ENCODE assay signal across 25 cellular contexts in the genomic region with DNA sequence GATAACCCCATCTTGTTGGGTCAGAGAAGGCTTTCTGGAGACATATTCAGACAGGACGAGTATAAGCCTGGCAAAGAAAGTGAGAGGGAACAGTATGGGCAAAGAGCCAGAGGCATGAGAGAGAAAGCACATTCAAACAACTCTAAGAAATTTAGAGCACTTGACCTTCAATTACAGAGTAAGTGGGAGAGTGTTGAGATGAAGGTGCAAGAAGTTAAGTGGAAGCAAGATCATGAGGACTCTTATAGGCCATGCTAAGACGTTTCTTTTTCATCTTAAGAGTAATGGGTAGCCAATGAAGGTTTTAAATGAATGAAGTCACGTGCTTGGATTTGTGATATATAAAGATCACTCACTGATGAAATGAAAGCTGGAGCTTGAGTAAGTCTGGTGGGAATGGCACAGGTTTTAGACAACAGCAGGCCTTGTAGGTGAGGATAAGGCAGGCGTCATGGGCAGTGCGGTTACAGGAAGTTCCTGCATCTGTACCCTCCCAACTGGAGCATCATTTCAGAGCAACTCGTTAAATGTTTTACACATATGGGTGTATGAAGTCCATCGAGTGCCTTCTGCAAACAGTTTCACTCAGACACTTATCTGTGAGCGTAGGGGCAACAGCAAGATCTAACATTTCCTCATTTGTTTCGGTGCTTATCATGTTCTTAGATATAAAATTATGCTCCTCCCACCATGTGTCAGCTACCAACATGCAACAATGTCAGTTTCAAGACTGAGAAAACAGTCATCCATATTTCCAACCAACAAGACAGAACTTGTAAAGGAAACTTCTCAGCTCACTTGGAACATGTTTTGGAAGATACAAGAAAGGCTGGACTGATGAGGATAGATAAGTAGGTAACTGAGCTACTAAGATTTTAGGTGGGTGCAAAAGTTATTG.
A peak's percentile ranks its signal among the peaks of the same experiment; 100 is the strongest.
DNase-seq lines count a peak whose midpoint lies in the region; ATAC-seq and TF ChIP-seq lines count a peak whose summit lies in the region.
"Had no signal": no experiment of that assay in that cellular context is flagged by ENCODE, and none has a peak within 500 bp of the region (broad histone marks: within the 10 kb centered on the region; RNA-seq: fewer than 3 reads in every experiment).

No MANE protein-coding gene starts in this region.

- peak; percentile 55 for ATAC-seq in stimulated activated naive CD8-positive, alpha-beta T cell treated with anti-CD3 and anti-CD28 coated beads, Interleukin-15, Interleukin-2, amounts not matched to agents 100 U/mL and 50 U/mL, for 24 hours
- ATAC-seq in stimulated activated naive CD8-positive, alpha-beta T cell treated with anti-CD3 and anti-CD28 coated beads, Interleukin-15, amount 100 ng/mL, for 72 hours, result no peak
- ATAC-seq in lower lobe of right lung (peak; percentile 77 to 85), T-helper 17 cell (no peak), HG02610 (IDR thresholded peaks at IDR 0.05; ENCODE audit: unreplicated experiment) (no peak)
- ATAC-seq: activated T-helper 17 cell treated with anti-CD3 and anti-CD28 coated beads, Interleukin-2, amount 50 U/mL, for 72 hours; naive thymus-derived CD8-positive, alpha-beta T cell had no signal

- H3K36me3 Mint-ChIP-seq in activated T-helper 1 cell treated with anti-CD3 and anti-CD28 coated beads, Interleukin-12 subunit alpha, Interleukin-12 subunit beta, Interleukin-2, Interleukin-4 antibody, amounts not matched to agents 30 ng/mL and 10 ng/mL and 1 ng/mL, durations not matched to agents 14 hours and 24 hours and 36 hours (ENCODE audit: low read depth), result peaks cover 33% of the 10 kb centered on the region
- H3K36me3 Mint-ChIP-seq in T-helper 17 cell (ENCODE audit: low read depth), result no peaks in the 10 kb centered on the region
- H3K36me3 Mint-ChIP-seq: stimulated activated memory B cell treated with anti-CD40 and anti-IgM and Interleukin-4, amounts not matched to agents 10 μg/mL and 1 μg/mL and 100 μg/mL, for 72 hours had no signal

- TF ChIP-seq CTCF in lower lobe of right lung (IDR thresholded peaks at IDR 0.05), result no peak

- no peaks in the 10 kb centered on the region for H3K27me3 ChIP-seq in lower lobe of right lung (ENCODE audit: low read depth)
- H3K27me3 ChIP-seq: tibial artery had no signal

- no peak overlapping the region for H3K27ac ChIP-seq in lower lobe of right lung
- H3K27ac ChIP-seq: coronary artery, parathyroid adenoma, tibial artery had no signal

- H3K9me3 Mint-ChIP-seq in stimulated activated naive CD8-positive, alpha-beta T cell treated with anti-CD3 and anti-CD28 coated beads, Interleukin-15, amount 100 ng/mL, for 72 hours, result no peaks in the 10 kb centered on the region
- no peaks in the 10 kb centered on the region for H3K9me3 Mint-ChIP-seq in activated T-helper 1 cell treated with anti-CD3 and anti-CD28 coated beads, Interleukin-12 subunit alpha, Interleukin-12 subunit beta, Interleukin-2, Interleukin-4 antibody, amounts not matched to agents 30 ng/mL and 10 ng/mL and 1 ng/mL, durations not matched to agents 14 hours and 24 hours and 36 hours
- H3K9me3 Mint-ChIP-seq: activated B cell treated with CpG ODN at 0.5 μM for 24 hours; activated naive CD8-positive, alpha-beta T cell treated with anti-CD3 and anti-CD28 coated beads, Interleukin-2, amount 10 ng/mL, durations not matched to agents 7 days and 5 days; activated T-helper 17 cell treated with anti-CD3 and anti-CD28 coated beads, Interleukin-2, amount 50 U/mL, for 72 hours; CD4-positive, alpha-beta memory T cell; naive thymus-derived CD8-positive, alpha-beta T cell had no signal

- no peak for DNase-seq in stimulated activated naive CD8-positive, alpha-beta T cell treated with anti-CD3 and anti-CD28 coated beads, Interleukin-15, Interleukin-2, amounts not matched to agents 100 U/mL and 50 U/mL, for 24 hours
- DNase-seq in stimulated activated naive CD8-positive, alpha-beta T cell treated with anti-CD3 and anti-CD28 coated beads, Interleukin-15, amount 100 ng/mL, for 72 hours, result no peak
- no peak for DNase-seq in activated T-helper 1 cell treated with anti-CD3 and anti-CD28 coated beads, Interleukin-12 subunit alpha, Interleukin-12 subunit beta, Interleukin-2, Interleukin-4 antibody, amounts not matched to agents 30 ng/mL and 10 ng/mL and 1 ng/mL, durations not matched to agents 14 hours and 24 hours and 36 hours (ENCODE audit: low spot score)
- DNase-seq in lower lobe of right lung, result no peak
- no peak for DNase-seq in T-helper 17 cell
- DNase-seq in DMS 273 treated with DMSO at 0.1 percent for 48 hours (lab: John Stamatoyannopoulos, UW), result no peak
- no peak for DNase-seq in stimulated activated CD4-positive, alpha-beta T cell treated with anti-CD3 and anti-CD28 coated beads, Interleukin-12 subunit alpha, Interleukin-12 subunit beta, amount 100 ng/mL, for 4 hours
- DNase-seq: activated B cell treated with CpG ODN at 0.5 μM for 24 hours; activated CD8-positive, alpha-beta memory T cell treated with anti-CD3 and anti-CD28 coated beads for 24 hours; activated naive CD8-positive, alpha-beta T cell treated with anti-CD3 and anti-CD28 coated beads, Interleukin-2, amount 10 ng/mL, durations not matched to agents 7 days and 5 days; CD4-positive, alpha-beta memory T cell; DMS153; naive thymus-derived CD8-positive, alpha-beta T cell; NCI-H187 treated with DMSO at 0.1 percent for 48 hours; NCI-H226; NCI-H82; SHP77; stimulated activated CD4-positive, alpha-beta T cell treated with anti-CD3 and anti-CD28 coated beads, Interleukin-1b, Interleukin-23, amount 100 ng/mL, for 48 hours; tibial artery had no signal

- no peak overlapping the region for H3K4me3 Mint-ChIP-seq in stimulated activated naive CD8-positive, alpha-beta T cell treated with anti-CD3 and anti-CD28 coated beads, Interleukin-15, amount 100 ng/mL, for 72 hours
- no peak overlapping the region for H3K4me3 Mint-ChIP-seq in activated T-helper 1 cell treated with anti-CD3 and anti-CD28 coated beads, Interleukin-12 subunit alpha, Interleukin-12 subunit beta, Interleukin-2, Interleukin-4 antibody, amounts not matched to agents 30 ng/mL and 10 ng/mL and 1 ng/mL, durations not matched to agents 14 hours and 24 hours and 36 hours
- no peak overlapping the region for H3K4me3 Mint-ChIP-seq in T-helper 17 cell
- H3K4me3 Mint-ChIP-seq: activated B cell treated with CpG ODN at 0.5 μM for 24 hours; activated naive CD8-positive, alpha-beta T cell treated with anti-CD3 and anti-CD28 coated beads, Interleukin-2, amount 10 ng/mL, durations not matched to agents 7 days and 5 days; activated T-helper 17 cell treated with anti-CD3 and anti-CD28 coated beads, Interleukin-2, amount 50 U/mL, for 72 hours; brain; CD4-positive, alpha-beta memory T cell; naive thymus-derived CD8-positive, alpha-beta T cell; stimulated activated memory B cell treated with anti-CD40 and anti-IgM and Interleukin-4, amounts not matched to agents 10 μg/mL and 1 μg/mL and 100 μg/mL, for 72 hours had no signal

- H3K4me3 ChIP-seq in lower lobe of right lung, result no peak overlapping the region
- H3K4me3 ChIP-seq: coronary artery, tibial artery had no signal

- no peaks in the 10 kb centered on the region for H3K4me1 Mint-ChIP-seq in stimulated activated naive CD8-positive, alpha-beta T cell treated with anti-CD3 and anti-CD28 coated beads, Interleukin-15, amount 100 ng/mL, for 72 hours
- peaks cover 25% of the 10 kb centered on the region for H3K4me1 Mint-ChIP-seq in activated T-helper 1 cell treated with anti-CD3 and anti-CD28 coated beads, Interleukin-12 subunit alpha, Interleukin-12 subunit beta, Interleukin-2, Interleukin-4 antibody, amounts not matched to agents 30 ng/mL and 10 ng/mL and 1 ng/mL, durations not matched to agents 14 hours and 24 hours and 36 hours (ENCODE audit: low read depth)
- H3K4me1 Mint-ChIP-seq in T-helper 17 cell, result peaks cover under 1% of the 10 kb centered on the region
- H3K4me1 Mint-ChIP-seq: activated B cell treated with CpG ODN at 0.5 μM for 24 hours; activated T-helper 17 cell treated with anti-CD3 and anti-CD28 coated beads, Interleukin-2, amount 50 U/mL, for 72 hours; stimulated activated memory B cell treated with anti-CD40 and anti-IgM and Interleukin-4, amounts not matched to agents 10 μg/mL and 1 μg/mL and 100 μg/mL, for 72 hours had no signal

- no peak overlapping the region for H3K27ac Mint-ChIP-seq in stimulated activated naive CD8-positive, alpha-beta T cell treated with anti-CD3 and anti-CD28 coated beads, Interleukin-15, amount 100 ng/mL, for 72 hours
- H3K27ac Mint-ChIP-seq in activated T-helper 1 cell treated with anti-CD3 and anti-CD28 coated beads, Interleukin-12 subunit alpha, Interleukin-12 subunit beta, Interleukin-2, Interleukin-4 antibody, amounts not matched to agents 30 ng/mL and 10 ng/mL and 1 ng/mL, durations not matched to agents 14 hours and 24 hours and 36 hours, result peak overlapping the region; percentile 30
- no peak overlapping the region for H3K27ac Mint-ChIP-seq in T-helper 17 cell
- H3K27ac Mint-ChIP-seq: activated B cell treated with CpG ODN at 0.5 μM for 24 hours; activated naive CD8-positive, alpha-beta T cell treated with anti-CD3 and anti-CD28 coated beads, Interleukin-2, amount 10 ng/mL, durations not matched to agents 7 days and 5 days; activated T-helper 17 cell treated with anti-CD3 and anti-CD28 coated beads, Interleukin-2, amount 50 U/mL, for 72 hours; naive thymus-derived CD8-positive, alpha-beta T cell; stimulated activated memory B cell treated with anti-CD40 and anti-IgM and Interleukin-4, amounts not matched to agents 10 μg/mL and 1 μg/mL and 100 μg/mL, for 72 hours had no signal

- no peaks in the 10 kb centered on the region for H3K36me3 ChIP-seq in lower lobe of right lung
- H3K36me3 ChIP-seq: tibial artery had no signal

- no peaks in the 10 kb centered on the region for H3K4me1 ChIP-seq in lower lobe of right lung
- H3K4me1 ChIP-seq: parathyroid adenoma, tibial artery had no signal

- intact Hi-C loops in activated T-helper 1 cell treated with anti-CD3 and anti-CD28 coated beads, Interleukin-12 subunit alpha, Interleukin-12 subunit beta, Interleukin-2, Interleukin-4 antibody, amounts not matched to agents 30 ng/mL and 10 ng/mL and 1 ng/mL, durations not matched to agents 14 hours and 24 hours and 36 hours (cut with micrococcal nuclease), result loop anchor here (2.0 to 5.0 kb wide), 3 partner anchors 39 to 70 kb away; no protein-coding TSS in a partner anchor
- intact Hi-C loops in lower lobe of right lung (cut with DNase I), result no loop called here

- no peaks in the 10 kb centered on the region for H3K27me3 Mint-ChIP-seq in stimulated activated naive CD8-positive, alpha-beta T cell treated with anti-CD3 and anti-CD28 coated beads, Interleukin-15, amount 100 ng/mL, for 72 hours
- H3K27me3 Mint-ChIP-seq in activated T-helper 1 cell treated with anti-CD3 and anti-CD28 coated beads, Interleukin-12 subunit alpha, Interleukin-12 subunit beta, Interleukin-2, Interleukin-4 antibody, amounts not matched to agents 30 ng/mL and 10 ng/mL and 1 ng/mL, durations not matched to agents 14 hours and 24 hours and 36 hours (ENCODE audit: insufficient read depth), result no peaks in the 10 kb centered on the region
- H3K27me3 Mint-ChIP-seq in T-helper 17 cell, result no peaks in the 10 kb centered on the region
- H3K27me3 Mint-ChIP-seq: activated B cell treated with CpG ODN at 0.5 μM for 24 hours; activated T-helper 17 cell treated with anti-CD3 and anti-CD28 coated beads, Interleukin-2, amount 50 U/mL, for 72 hours; brain; naive thymus-derived CD8-positive, alpha-beta T cell had no signal

- H3K9me3 ChIP-seq in lower lobe of right lung (no peaks in the 10 kb centered on the region), T-helper 17 cell (ENCODE audit: control insufficient read depth, low read length, poor library complexity, severe bottlenecking) (no peaks in the 10 kb centered on the region)
- H3K9me3 ChIP-seq: tibial artery had no signal

Comparison
In these comparisons a context has a peak if more than half of its experiments do, and no peak if none do; other contexts are left out.
1. ATAC-seq: peak in stimulated activated naive CD8-positive, alpha-beta T cell treated with anti-CD3 and anti-CD28 coated beads, Interleukin-15, Interleukin-2, amounts not matched to agents 100 U/mL and 50 U/mL, for 24 hours (single experiment) and lower lobe of right lung (2 of 2); none in stimulated activated naive CD8-positive, alpha-beta T cell treated with anti-CD3 and anti-CD28 coated beads, Interleukin-15, amount 100 ng/mL, for 72 hours (single experiment), T-helper 17 cell (single experiment) and HG02610 (single experiment).